In the genomic region with DNA sequence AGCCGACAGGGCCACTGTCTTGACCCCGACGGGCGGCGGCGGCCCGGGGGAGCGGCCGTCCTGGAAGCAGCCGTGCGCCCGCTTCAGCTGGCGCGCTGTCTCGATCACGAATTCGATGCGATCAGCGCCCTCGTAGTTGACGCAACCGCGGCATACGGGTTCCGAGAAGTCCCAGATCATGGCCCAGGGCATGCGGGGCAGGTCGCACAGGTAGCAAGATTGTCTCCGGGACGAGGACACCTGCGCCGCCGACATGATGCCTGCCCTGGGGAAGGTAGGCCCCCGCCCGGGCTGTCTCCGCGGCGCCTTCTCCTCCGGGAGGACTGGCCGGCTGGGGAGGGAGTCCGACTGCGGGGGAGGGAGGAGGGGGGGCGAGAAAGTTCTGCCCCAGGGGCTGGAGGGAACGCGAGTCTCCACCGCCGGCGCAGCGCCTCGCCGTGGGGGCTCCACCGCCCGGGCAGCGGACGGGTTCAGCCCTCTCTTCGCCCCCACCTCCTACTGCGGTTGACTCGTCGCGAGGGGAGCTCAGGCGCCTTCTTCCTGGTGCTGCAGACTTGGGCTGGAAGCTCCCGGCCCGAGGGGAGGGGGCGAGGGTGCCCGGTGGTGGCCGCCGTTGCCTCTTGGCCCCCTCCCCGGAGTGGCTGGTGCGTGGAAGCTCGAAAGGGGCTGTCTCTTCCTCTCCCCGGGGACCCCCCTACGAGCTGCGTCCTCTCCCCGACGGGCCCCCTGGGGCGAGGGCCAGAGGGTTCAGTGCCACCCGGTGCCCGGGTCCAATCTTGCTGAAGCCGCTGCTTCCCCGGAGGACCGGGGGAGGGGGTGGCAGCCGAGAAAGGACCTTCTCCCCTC, we compare ENCODE assay signal across 1 cellular context.
A peak's percentile ranks its signal among the peaks of the same experiment; 100 is the strongest.
TF ChIP-seq lines count a peak whose summit lies in the region.

No MANE protein-coding gene starts in this region.

TF ChIP-seq in WTC11, 78 proteins besides CTCF, POLR2A, EP300 and RAD21 (continued from another document):
- TF ChIP-seq, protein P1, sequence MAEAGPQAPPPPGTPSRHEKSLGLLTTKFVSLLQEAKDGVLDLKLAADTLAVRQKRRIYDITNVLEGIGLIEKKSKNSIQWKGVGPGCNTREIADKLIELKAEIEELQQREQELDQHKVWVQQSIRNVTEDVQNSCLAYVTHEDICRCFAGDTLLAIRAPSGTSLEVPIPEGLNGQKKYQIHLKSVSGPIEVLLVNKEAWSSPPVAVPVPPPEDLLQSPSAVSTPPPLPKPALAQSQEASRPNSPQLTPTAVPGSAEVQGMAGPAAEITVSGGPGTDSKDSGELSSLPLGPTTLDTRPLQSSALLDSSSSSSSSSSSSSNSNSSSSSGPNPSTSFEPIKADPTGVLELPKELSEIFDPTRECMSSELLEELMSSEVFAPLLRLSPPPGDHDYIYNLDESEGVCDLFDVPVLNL (CRISPR knock-in tag; IDR thresholded peaks at IDR 0.05; ENCODE audit: borderline replicate concordance, low read depth): 0 out of 2 replicates have a peak, but pooled peaks have one; percentile 13
- TF ChIP-seq, protein P2, sequence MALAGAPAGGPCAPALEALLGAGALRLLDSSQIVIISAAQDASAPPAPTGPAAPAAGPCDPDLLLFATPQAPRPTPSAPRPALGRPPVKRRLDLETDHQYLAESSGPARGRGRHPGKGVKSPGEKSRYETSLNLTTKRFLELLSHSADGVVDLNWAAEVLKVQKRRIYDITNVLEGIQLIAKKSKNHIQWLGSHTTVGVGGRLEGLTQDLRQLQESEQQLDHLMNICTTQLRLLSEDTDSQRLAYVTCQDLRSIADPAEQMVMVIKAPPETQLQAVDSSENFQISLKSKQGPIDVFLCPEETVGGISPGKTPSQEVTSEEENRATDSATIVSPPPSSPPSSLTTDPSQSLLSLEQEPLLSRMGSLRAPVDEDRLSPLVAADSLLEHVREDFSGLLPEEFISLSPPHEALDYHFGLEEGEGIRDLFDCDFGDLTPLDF (CRISPR knock-in tag; IDR thresholded peaks at IDR 0.05): no peak
- TF ChIP-seq SP1 (CRISPR knock-in tag; conservative IDR thresholded peaks at IDR 0.05) (no peak), MYBL2 (CRISPR knock-in tag; IDR thresholded peaks at IDR 0.05) (peak; percentile 64)
TF ChIP-seq in WTC11: peak in this region for 16.
